Comparison of ENCODE assay signal across 8 cellular contexts in genomic region chr17:58324409-58325288, GRCh38. TPM values are rescaled to one million over a fixed set of nuclear protein-coding genes. Genes with fewer than 3 reads are reported as not detected.
DNase-seq lines count a peak whose midpoint lies in the region; ATAC-seq and TF ChIP-seq lines count a peak whose summit lies in the region.

No MANE protein-coding gene starts in this region.

- no peaks in the 10 kb centered on the region for H3K27me3 Mint-ChIP-seq in activated T-cell treated with anti-CD3 and anti-CD28 coated beads, Interleukin-2, amount 50 U/mL, for 72 hours (ENCODE audit: low read depth)
- H3K27me3 Mint-ChIP-seq in activated CD4-positive, alpha-beta memory T cell treated with anti-CD3 and anti-CD28 coated beads for 36 hours, result peaks cover 5% of the 10 kb centered on the region

- H3K4me3 ChIP-seq in left ventricle myocardium inferior (peak overlapping the region; percentile 74), retinal pigment epithelial cell (ENCODE audit: low read length) (peak overlapping the region; percentile 71)

- H3K4me3 Mint-ChIP-seq in activated T-cell treated with anti-CD3 and anti-CD28 coated beads, Interleukin-2, amount 50 U/mL, for 72 hours, result peak overlapping the region; percentile 36 to 54
- H3K4me3 Mint-ChIP-seq in activated CD4-positive, alpha-beta memory T cell treated with anti-CD3 and anti-CD28 coated beads for 36 hours, result no peak overlapping the region

- no peaks in the 10 kb centered on the region for H3K36me3 ChIP-seq in left ventricle myocardium inferior

- ATAC-seq in activated T-cell treated with anti-CD3 and anti-CD28 coated beads, Interleukin-2, amount 50 U/mL, for 72 hours (replicated peaks in 1 of 2), result peak; percentile 0 to 2
- ATAC-seq in GM19023 (IDR thresholded peaks at IDR 0.05; ENCODE audit: unreplicated experiment) (no peak), HG03108 (IDR thresholded peaks at IDR 0.05; ENCODE audit: unreplicated experiment) (no peak)

- H3K36me3 Mint-ChIP-seq in activated T-cell treated with anti-CD3 and anti-CD28 coated beads, Interleukin-2, amount 50 U/mL, for 72 hours (ENCODE audit: insufficient read depth in 2 of 2), result no peaks in the 10 kb centered on the region
- H3K36me3 Mint-ChIP-seq in activated CD4-positive, alpha-beta memory T cell treated with anti-CD3 and anti-CD28 coated beads for 36 hours, result peaks cover 26% of the 10 kb centered on the region

- no peaks in the 10 kb centered on the region for H3K9me3 ChIP-seq in left ventricle myocardium inferior (replicated peaks)

- POLR2A ChIA-PET in activated CD4-positive, alpha-beta memory T cell treated with anti-CD3 and anti-CD28 coated beads for 36 hours (lab: Charles Lee), result interaction anchor here (4.3 to 18.5 kb wide), 2 partner anchors 15 to 27 kb away, joined by 22 to 1114 read pairs; partner anchors contain the start of gene SUPT4H1

- H3K9me3 Mint-ChIP-seq in activated T-cell treated with anti-CD3 and anti-CD28 coated beads, Interleukin-2, amount 50 U/mL, for 72 hours, result no peaks in the 10 kb centered on the region
- H3K9me3 Mint-ChIP-seq in activated CD4-positive, alpha-beta memory T cell treated with anti-CD3 and anti-CD28 coated beads for 36 hours, result no peaks in the 10 kb centered on the region

- CTCF ChIA-PET in activated CD4-positive, alpha-beta memory T cell treated with anti-CD3 and anti-CD28 coated beads for 36 hours (lab: Charles Lee), result interaction anchor here (0.7 to 4.0 kb wide), 3 partner anchors 7 to 20 kb away, joined by 3 to 52 read pairs (median 48); no protein-coding TSS in a partner anchor

- H3K27ac ChIP-seq in left ventricle myocardium inferior (replicated peaks), result peak overlapping the region; percentile 72

- H3K27me3 ChIP-seq in left ventricle myocardium inferior (ENCODE audit: low read depth), result peaks cover 59% of the 10 kb centered on the region

- intact Hi-C loops in activated CD4-positive, alpha-beta memory T cell treated with anti-CD3 and anti-CD28 coated beads for 36 hours (cut with micrococcal nuclease), result no loop called here
- intact Hi-C loops in left ventricle myocardium inferior (cut with micrococcal nuclease), result no loop called here

- H3K4me1 Mint-ChIP-seq in activated T-cell treated with anti-CD3 and anti-CD28 coated beads, Interleukin-2, amount 50 U/mL, for 72 hours (ENCODE audit: low read depth), result peaks cover 56% of the 10 kb centered on the region
- peaks cover 25% of the 10 kb centered on the region for H3K4me1 Mint-ChIP-seq in activated CD4-positive, alpha-beta memory T cell treated with anti-CD3 and anti-CD28 coated beads for 36 hours (ENCODE audit: low read depth)

- H3K4me1 ChIP-seq in left ventricle myocardium inferior, result peaks cover 18% of the 10 kb centered on the region

- no peak for TF ChIP-seq CTCF in left ventricle myocardium inferior (IDR thresholded peaks at IDR 0.05; ENCODE audit: borderline replicate concordance)
- TF ChIP-seq CTCF in retinal pigment epithelial cell (conservative IDR thresholded peaks at IDR 0.05; ENCODE audit: low read depth, low read length), result no peak

- DNase-seq in activated T-cell treated with anti-CD3 and anti-CD28 coated beads, Interleukin-2, amount 50 U/mL, for 72 hours, result peak; percentile 32 to 37
- DNase-seq in activated T-cell treated with anti-CD3 and anti-CD28 coated beads, Interleukin-2, amount 50 U/mL, for 1 hour, result no peak
- no peak for DNase-seq in activated CD4-positive, alpha-beta memory T cell treated with anti-CD3 and anti-CD28 coated beads for 36 hours
- DNase-seq in left ventricle myocardium inferior, result no peak
- peak; percentile 19 for DNase-seq in retinal pigment epithelial cell (ENCODE audit: low read depth)
- no peak for DNase-seq in CD1c-positive myeloid dendritic cell (ENCODE audit: extremely low spot score)

- H3K27ac Mint-ChIP-seq in activated T-cell treated with anti-CD3 and anti-CD28 coated beads, Interleukin-2, amount 50 U/mL, for 72 hours, result peak overlapping the region; percentile 98
- peak overlapping the region; percentile 35 for H3K27ac Mint-ChIP-seq in activated CD4-positive, alpha-beta memory T cell treated with anti-CD3 and anti-CD28 coated beads for 36 hours

RNA-seq across cellular contexts. Expression of gene TSPOAP1, which starts 3.9 kb away (rescaled TPM):
- total RNA-seq in activated T-cell treated with anti-CD3 and anti-CD28 coated beads, Interleukin-2, amount 50 U/mL, for 72 hours, result 10 to 100 TPM; 42.3 to 55.3 TPM
- total RNA-seq in activated CD4-positive, alpha-beta memory T cell treated with anti-CD3 and anti-CD28 coated beads for 36 hours, result 10 to 100 TPM; 21.6 to 22.7 TPM
- total RNA-seq in left ventricle myocardium inferior, result 12.8 TPM

RNA-seq across cellular contexts. Expression of gene SUPT4H1, which starts 27.4 kb away (rescaled TPM):
- total RNA-seq in activated T-cell treated with anti-CD3 and anti-CD28 coated beads, Interleukin-2, amount 50 U/mL, for 72 hours, result 100 to 1,000 TPM; 101 to 110 TPM
- 100 to 1,000 TPM; 113 to 114 TPM for total RNA-seq in activated CD4-positive, alpha-beta memory T cell treated with anti-CD3 and anti-CD28 coated beads for 36 hours
- 55.2 TPM for total RNA-seq in left ventricle myocardium inferior

RNA-seq across cellular contexts. Expression of gene MPO, which starts 43.9 kb away (rescaled TPM):
- total RNA-seq in activated T-cell treated with anti-CD3 and anti-CD28 coated beads, Interleukin-2, amount 50 U/mL, for 72 hours, result under 1 TPM in 1 of 2 donors, not detected in 1; 0.09 TPM
- under 1 TPM; 0.17 to 0.22 TPM for total RNA-seq in activated CD4-positive, alpha-beta memory T cell treated with anti-CD3 and anti-CD28 coated beads for 36 hours
- 0.05 TPM for total RNA-seq in left ventricle myocardium inferior

Comparison
In these comparisons a context has a peak if more than half of its experiments do, and no peak if none do; other contexts are left out.
1. DNase-seq: peak in activated T-cell treated with anti-CD3 and anti-CD28 coated beads, Interleukin-2, amount 50 U/mL, for 72 hours (2 of 2) and retinal pigment epithelial cell (single experiment); none in activated T-cell treated with anti-CD3 and anti-CD28 coated beads, Interleukin-2, amount 50 U/mL, for 1 hour (single experiment), activated CD4-positive, alpha-beta memory T cell treated with anti-CD3 and anti-CD28 coated beads for 36 hours (single experiment), left ventricle myocardium inferior (single experiment) and CD1c-positive myeloid dendritic cell (single experiment).
2. ATAC-seq: peak in activated T-cell treated with anti-CD3 and anti-CD28 coated beads, Interleukin-2, amount 50 U/mL, for 72 hours (2 of 2); none in GM19023 (single experiment) and HG03108 (single experiment).